ENCODE assay signal across 20 cellular contexts in genomic region chr5:174282391-174282790, GRCh38.
"Had no signal": no experiment of that assay in that cellular context is flagged by ENCODE, and none has a peak within 500 bp of the region (broad histone marks: within the 10 kb centered on the region; RNA-seq: fewer than 3 reads in every experiment).

No MANE protein-coding gene starts in this region.

- H3K9me3 Mint-ChIP-seq: T-cell had no signal

- H3K9ac ChIP-seq: SK-N-SH had no signal

- ATAC-seq: Panc1, PC-3, T-cell had no signal

- H3K27ac Mint-ChIP-seq: T-cell had no signal

- H3K27ac ChIP-seq: RWPE1 had no signal

- H3K4me1 Mint-ChIP-seq: T-cell had no signal

- H3K4me2 ChIP-seq: SK-N-SH had no signal

- DNase-seq: KBM-7; NCI-H1092; NCI-H1105 treated with DMSO at 0.1 percent for 48 hours; NCI-H1417 treated with DMSO at 0.1 percent for 48 hours; NCI-H146; NCI-H1694 treated with DMSO at 0.1 percent for 48 hours; NCI-H1930; NCI-H2081; NCI-H2107; NCI-H2227 treated with DMSO at 0.1 percent for 48 hours; NCI-H524 treated with DMSO at 0.1 percent for 48 hours; NCI-H69; NK-92 treated with Interleukin-12 subunit alpha and Interleukin-12 subunit beta, amount 100 ng/mL, for 24 hours; PC-3; SHP77; SK-N-SH; SW 1271; T-cell had no signal

- H3K9me3 ChIP-seq: SK-N-SH had no signal

- H3K4me3 Mint-ChIP-seq: T-cell had no signal

- H3K36me3 Mint-ChIP-seq: T-cell had no signal
